Comparison of ENCODE assay signal across 19 cellular contexts in the genomic region with DNA sequence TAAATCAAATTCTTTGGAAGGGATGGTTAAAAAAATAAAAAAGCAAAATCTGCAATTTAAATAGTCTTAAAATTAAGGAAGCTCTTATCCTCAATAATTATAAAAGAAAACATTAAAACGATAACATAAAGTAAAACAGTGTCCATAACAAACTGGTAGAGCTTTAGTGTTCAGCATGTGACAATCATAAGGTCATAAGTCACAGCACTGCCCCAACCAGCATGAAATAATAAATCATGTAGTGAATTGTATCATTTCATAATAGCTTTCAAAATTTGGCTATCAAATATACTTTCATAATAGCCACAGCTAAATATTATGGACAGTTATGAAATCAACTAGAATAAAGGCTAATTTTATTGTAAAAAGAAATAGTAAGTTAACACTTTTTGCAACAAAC. TPM values are rescaled to one million over a fixed set of nuclear protein-coding genes. Genes with fewer than 3 reads are reported as not detected.
A peak's percentile ranks its signal among the peaks of the same experiment; 100 is the strongest.
DNase-seq lines count a peak whose midpoint lies in the region; ATAC-seq and TF ChIP-seq lines count a peak whose summit lies in the region.
"Had no signal": no experiment of that assay in that cellular context is flagged by ENCODE, and none has a peak within 500 bp of the region (broad histone marks: within the 10 kb centered on the region; RNA-seq: fewer than 3 reads in every experiment).

No MANE protein-coding gene starts in this region.

- no peaks in the 10 kb centered on the region for H3K27me3 ChIP-seq in Loucy (ENCODE audit: insufficient read depth, low read length, poor library complexity, severe bottlenecking)
- no peaks in the 10 kb centered on the region for H3K27me3 ChIP-seq in mammary epithelial cell (ENCODE audit: insufficient read depth, low read length)
- no peaks in the 10 kb centered on the region for H3K27me3 ChIP-seq in skeletal muscle satellite cell (ENCODE audit: control insufficient read depth, insufficient read depth, low read length)
- H3K27me3 ChIP-seq in PC-9 (ENCODE audit: insufficient read depth, low read depth): no peaks in the 10 kb centered on the region
- H3K27me3 ChIP-seq: SJSA1 had no signal

- POLR2A ChIA-PET in PC-9 (lab: Charles Lee; ENCODE audit: unreplicated experiment): no interaction called here

- dilution Hi-C loops in mammary epithelial cell (cut with HindIII; ENCODE audit: low sequenced_read_pairs): no loop called here

- BruUV-seq in Calu3 (replicated peaks; lab: Mats Ljungman, UMichigan) (no TSS peak), mammary epithelial cell (replicated peaks; lab: Mats Ljungman, UMichigan) (no TSS peak), PC-9 (replicated peaks; lab: Mats Ljungman, UMichigan) (no TSS peak)

- H3K36me3 ChIP-seq in Loucy (ENCODE audit: insufficient read depth, low read length): no peaks in the 10 kb centered on the region
- peaks cover 3% of the 10 kb centered on the region for H3K36me3 ChIP-seq in mammary epithelial cell (ENCODE audit: insufficient read depth, low read length)
- peaks cover 12% of the 10 kb centered on the region for H3K36me3 ChIP-seq in skeletal muscle satellite cell (ENCODE audit: insufficient read depth, low read length)
- H3K36me3 ChIP-seq in PC-9 (ENCODE audit: low read depth): 0 out of 2 replicates have a peak, but pooled peaks cover 15% of the 10 kb centered on the region
- H3K36me3 ChIP-seq: thoracic aorta had no signal

- peaks cover 15% of the 10 kb centered on the region for H3K4me1 Mint-ChIP-seq in Calu3 (ENCODE audit: low read depth, unreplicated experiment)

- H4K20me1 ChIP-seq in Loucy (ENCODE audit: insufficient read depth, low read length, poor library complexity, severe bottlenecking): peaks cover 88% of the 10 kb centered on the region
- peaks cover 2% of the 10 kb centered on the region for H4K20me1 ChIP-seq in mammary epithelial cell (ENCODE audit: insufficient read depth, low read length)
- 0 out of 2 replicates have a peak, but pooled peaks cover 4% of the 10 kb centered on the region for H4K20me1 ChIP-seq in PC-9 (ENCODE audit: insufficient read depth)

- no peak overlapping the region for H3K9ac ChIP-seq in Loucy (ENCODE audit: low read depth, low read length, poor library complexity, severe bottlenecking)
- no peak overlapping the region for H3K9ac ChIP-seq in mammary epithelial cell (ENCODE audit: insufficient read depth, low read length)
- H3K9ac ChIP-seq in skeletal muscle satellite cell (ENCODE audit: low read depth, low read length): no peak overlapping the region

- DNase-seq in Calu3 (no peak), mammary epithelial cell (no peak), NCI-H128 (lab: John Stamatoyannopoulos, UW; ENCODE audit: unreplicated experiment) (no peak), PC-9 (no peak), DMS 273 (lab: John Stamatoyannopoulos, UW; ENCODE audit: unreplicated experiment) (no peak)
- DNase-seq: activated naive CD4-positive, alpha-beta T cell treated with anti-CD3 and anti-CD28 coated beads, Interleukin-2, amount 50 U/mL, for 16 hours; activated T-cell treated with anti-CD3 and anti-CD28 coated beads, Interleukin-2, amount 50 U/mL, for 4 hours; GOT3; naive thymus-derived CD4-positive, alpha-beta T cell; NCI-H146; NCI-H2171 treated with DMSO at 0.1 percent for 48 hours; NCI-H526 treated with DMSO at 0.1 percent for 48 hours; PC-3 had no signal

- intact Hi-C loops in Calu3 (cut with micrococcal nuclease; ENCODE audit: unreplicated experiment) (loop anchor here (10.0 kb wide), 2 partner anchors 149 to 751 kb away; no protein-coding TSS in a partner anchor), mammary epithelial cell (cut with micrococcal nuclease) (no loop called here), PC-9 (cut with micrococcal nuclease; ENCODE audit: unreplicated experiment) (no loop called here)

- peak overlapping the region; percentile 96 for H3K4me2 ChIP-seq in Loucy (ENCODE audit: low read depth, low read length, poor library complexity, severe bottlenecking)
- peak overlapping the region; percentile 78 for H3K4me2 ChIP-seq in mammary epithelial cell (ENCODE audit: insufficient read depth, low read depth, low read length)
- peak overlapping the region; percentile 31 for H3K4me2 ChIP-seq in skeletal muscle satellite cell (ENCODE audit: low read length)
- H3K4me2 ChIP-seq in PC-9: no peak overlapping the region

- H3K4me1 ChIP-seq in Loucy (ENCODE audit: insufficient read depth, low read length, poor library complexity, severe bottlenecking) (peaks cover 67% of the 10 kb centered on the region), mammary epithelial cell (ENCODE audit: insufficient read depth, low read length) (peaks cover 14% of the 10 kb centered on the region), skeletal muscle satellite cell (ENCODE audit: control insufficient read depth, insufficient read depth, low read length) (peaks cover 49% of the 10 kb centered on the region), PC-9 (replicated peaks; ENCODE audit: insufficient read depth) (peaks cover 53% of the 10 kb centered on the region)

- in situ Hi-C loops in mammary epithelial cell (cut with MboI; ENCODE audit: low sequenced_read_pairs in 2 of 2): loop anchor here in 1 of 2 donors (10.0 to 25.0 kb wide), 4 partner anchors 79 to 481 kb away; no protein-coding TSS in a partner anchor

- CTCF ChIA-PET in Calu3 (lab: Charles Lee): no interaction called here
- CTCF ChIA-PET in mammary epithelial cell (lab: Charles Lee; ENCODE audit: low non-redundant PET): no interaction called here
- CTCF ChIA-PET in PC-9 (lab: Charles Lee): interaction anchor here (0.5 kb wide), 1 partner anchor 39 kb away, joined by 3 read pairs; no protein-coding TSS in a partner anchor

- no peak for ATAC-seq in GM21825 (IDR thresholded peaks at IDR 0.05; ENCODE audit: unreplicated experiment)
- ATAC-seq: activated T-cell treated with anti-CD3 and anti-CD28 coated beads, Interleukin-2, amount 50 U/mL, for 4 hours; naive thymus-derived CD4-positive, alpha-beta T cell; PC-3 had no signal

- H3K9me3 Mint-ChIP-seq in Calu3 (ENCODE audit: low read depth, unreplicated experiment): no peaks in the 10 kb centered on the region
- H3K9me3 Mint-ChIP-seq: activated T-cell treated with anti-CD3 and anti-CD28 coated beads, Interleukin-2, amount 50 U/mL, for 4 hours; naive thymus-derived CD4-positive, alpha-beta T cell; T-helper 2 cell treated with Interferon-gamma antibody and Interleukin-4, amounts not matched to agents 5 μg/mL and 100 μg/mL, for 36 hours had no signal

- H3K9me3 ChIP-seq in Loucy (ENCODE audit: insufficient read depth, low read depth, low read length) (no peaks in the 10 kb centered on the region), mammary epithelial cell (replicated peaks; ENCODE audit: insufficient read depth, low read length) (no peaks in the 10 kb centered on the region), skeletal muscle satellite cell (replicated peaks; ENCODE audit: low read length) (no peaks in the 10 kb centered on the region), PC-9 (ENCODE audit: insufficient read depth, low read depth) (no peaks in the 10 kb centered on the region)
- H3K9me3 ChIP-seq: SJSA1, thoracic aorta had no signal

- H3K27ac ChIP-seq in mammary epithelial cell (ENCODE audit: insufficient read depth, low read depth, low read length) (peak overlapping the region; percentile 7), PC-9 (no peak overlapping the region)
- H3K27ac ChIP-seq: SJSA1, thoracic aorta had no signal

- H2AFZ ChIP-seq in Loucy (ENCODE audit: low read length) (no peak overlapping the region), mammary epithelial cell (ENCODE audit: low read depth, low read length) (no peak overlapping the region), PC-9 (no peak overlapping the region)

- no peaks in the 10 kb centered on the region for H3K27me3 Mint-ChIP-seq in Calu3 (ENCODE audit: unreplicated experiment)
- H3K27me3 Mint-ChIP-seq: naive thymus-derived CD4-positive, alpha-beta T cell had no signal

- WGBS in mammary epithelial cell (ENCODE audit: low coverage, missing lambda C conversion rate): 94% methylated on average over 1 of the region's 1 CpG

- peaks cover 100% of the 10 kb centered on the region for H3K79me2 ChIP-seq in Loucy (ENCODE audit: insufficient read depth, low read length)
- peaks cover 100% of the 10 kb centered on the region for H3K79me2 ChIP-seq in mammary epithelial cell (ENCODE audit: insufficient read depth, low read length)
- peaks cover 84% of the 10 kb centered on the region for H3K79me2 ChIP-seq in PC-9 (ENCODE audit: low read depth)

- peak overlapping the region; percentile 23 for H3K27ac Mint-ChIP-seq in Calu3 (ENCODE audit: unreplicated experiment)
- H3K27ac Mint-ChIP-seq: naive thymus-derived CD4-positive, alpha-beta T cell; T-helper 2 cell treated with Interferon-gamma antibody and Interleukin-4, amounts not matched to agents 5 μg/mL and 100 μg/mL, for 36 hours had no signal

- peaks cover 21% of the 10 kb centered on the region for H3K36me3 Mint-ChIP-seq in Calu3 (ENCODE audit: insufficient read depth, unreplicated experiment)

- H3F3A ChIP-seq in Loucy (ENCODE audit: low read depth) (no peaks in the 10 kb centered on the region), PC-9 (ENCODE audit: insufficient read depth, low read depth) (no peaks in the 10 kb centered on the region)

- TF ChIP-seq CTCF in Calu3 (IDR thresholded peaks at IDR 0.05; ENCODE audit: unreplicated experiment) (no peak), Loucy (conservative IDR thresholded peaks at IDR 0.05; ENCODE audit: low read length) (no peak), mammary epithelial cell (conservative IDR thresholded peaks at IDR 0.05 in 1 of 2, IDR thresholded peaks at IDR 0.05 in 1 of 2; ENCODE audit: extremely low read depth in 1 of 2, insufficient read depth in 1 of 2, low read depth in 1 of 2, low read length in 2 of 2) (no peak), PC-9 (conservative IDR thresholded peaks at IDR 0.05) (no peak)

- H3K9me2 ChIP-seq in Loucy (replicated peaks; ENCODE audit: low read depth, low read length) (no peaks in the 10 kb centered on the region), PC-9 (ENCODE audit: insufficient read depth) (no peaks in the 10 kb centered on the region)

- H3K4me3 Mint-ChIP-seq in Calu3 (ENCODE audit: low read depth, unreplicated experiment): no peak overlapping the region
- H3K4me3 Mint-ChIP-seq: activated T-cell treated with anti-CD3 and anti-CD28 coated beads, Interleukin-2, amount 50 U/mL, for 4 hours; T-helper 2 cell treated with Interferon-gamma antibody and Interleukin-4, amounts not matched to agents 5 μg/mL and 100 μg/mL, for 36 hours had no signal

- peak overlapping the region; percentile 98 for H3K4me3 ChIP-seq in Loucy (ENCODE audit: low read length, poor library complexity, severe bottlenecking)
- H3K4me3 ChIP-seq in mammary epithelial cell (replicated peaks in 1 of 3; ENCODE audit: insufficient read depth in 1 of 3, low read depth in 2 of 3, low read length in 3 of 3): peak overlapping the region in 2 of 3 experiments; percentile 9 to 72
- no peak overlapping the region for H3K4me3 ChIP-seq in skeletal muscle satellite cell (ENCODE audit: low read length)
- H3K4me3 ChIP-seq in PC-9: no peak overlapping the region
- H3K4me3 ChIP-seq: SJSA1, thoracic aorta had no signal

RNA-seq across cellular contexts. Expression of a gene that starts 10.0 kb away (rescaled TPM):
- total RNA-seq in Calu3 (2022): 63.1 and 72.4 TPM in 2 replicates
- total RNA-seq in mammary epithelial cell: 10 to 100 TPM; 62.8 to 64.4 TPM
- polyA plus RNA-seq in mammary epithelial cell: 27.0 TPM
- polyA minus RNA-seq in mammary epithelial cell: 97.8 TPM
- 36.2 and 40.6 TPM in 2 replicates for total RNA-seq in skeletal muscle satellite cell (2012; rRNA removed)
- total RNA-seq in PC-9 (2021): 48.8 and 52.8 TPM in 2 replicates

Comparison
In these comparisons a context has a peak if more than half of its experiments do, and no peak if none do; other contexts are left out.
1. H3K4me3 ChIP-seq: peak in Loucy (single experiment) and mammary epithelial cell (2 of 3); none in skeletal muscle satellite cell (single experiment) and PC-9 (single experiment).